ENCODE assay signal across 15 cellular contexts in the genomic region with DNA sequence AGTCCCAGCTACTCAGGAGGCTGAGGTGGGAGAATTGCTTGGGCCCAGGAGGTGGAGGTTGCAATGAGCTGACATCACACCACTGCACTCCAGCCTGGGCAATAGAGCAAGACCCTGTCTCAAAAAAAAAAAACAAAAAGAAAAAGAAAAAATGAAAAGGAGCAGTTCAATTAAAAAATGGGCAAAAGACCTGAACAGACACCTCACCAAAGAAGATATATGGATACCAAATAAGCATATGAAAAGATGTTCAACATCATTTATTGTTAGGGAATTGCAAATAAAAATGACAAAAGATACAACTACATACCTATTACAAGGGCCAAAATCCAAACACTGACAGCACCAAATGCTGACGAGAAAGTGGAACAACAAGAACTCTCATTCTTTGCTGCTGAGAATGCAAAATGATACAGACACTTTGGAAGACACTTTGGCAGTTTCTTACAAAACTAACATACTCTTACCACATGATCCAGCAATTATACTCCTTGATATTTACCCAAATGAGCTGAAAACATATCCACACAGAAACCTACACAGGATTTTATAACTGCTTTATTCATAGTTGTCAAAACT. TPM values are rescaled to one million over a fixed set of nuclear protein-coding genes. Genes with fewer than 3 reads are reported as not detected.
DNase-seq lines count a peak whose midpoint lies in the region; ATAC-seq and TF ChIP-seq lines count a peak whose summit lies in the region.
"Had no signal": no experiment of that assay in that cellular context is flagged by ENCODE, and none has a peak within 500 bp of the region (broad histone marks: within the 10 kb centered on the region; RNA-seq: fewer than 3 reads in every experiment).

No MANE protein-coding gene starts in this region.

- H3K9me3 ChIP-seq in DND-41 (ENCODE audit: insufficient read depth, low read length, severe bottlenecking): no peaks in the 10 kb centered on the region
- H3K9me3 ChIP-seq: Peyer's patch had no signal

- H3K4me3 ChIP-seq in DND-41 (ENCODE audit: low read depth in 1 of 2, low read length in 2 of 2): no peak overlapping the region
- H3K4me3 ChIP-seq: Peyer's patch had no signal

- H2AFZ ChIP-seq in DND-41 (ENCODE audit: low read depth, low read length): no peak overlapping the region

- H3K4me3 Mint-ChIP-seq in activated T-cell treated with anti-CD3 and anti-CD28 coated beads, Interleukin-2, amount 50 U/mL, for 24 hours: no peak overlapping the region
- no peak overlapping the region for H3K4me3 Mint-ChIP-seq in activated T-cell treated with anti-CD3 and anti-CD28 coated beads, Interleukin-2, amount 50 U/mL, for 4 hours
- no peak overlapping the region for H3K4me3 Mint-ChIP-seq in activated naive CD8-positive, alpha-beta T cell treated with anti-CD3 and anti-CD28 coated beads, Interleukin-2, amount 50 U/mL, for 24 hours
- no peak overlapping the region for H3K4me3 Mint-ChIP-seq in stimulated activated effector memory CD8-positive, alpha-beta T cell treated with anti-CD3 and anti-CD28 coated beads, Interleukin-12 subunit alpha, Interleukin-12 subunit beta, amount 100 ng/mL, for 72 hours
- H3K4me3 Mint-ChIP-seq in osteocyte (ENCODE audit: unreplicated experiment): no peak overlapping the region

- peak overlapping the region; percentile 63 for H3K27ac Mint-ChIP-seq in activated T-cell treated with anti-CD3 and anti-CD28 coated beads, Interleukin-2, amount 50 U/mL, for 24 hours
- peak overlapping the region; percentile 13 for H3K27ac Mint-ChIP-seq in activated naive CD8-positive, alpha-beta T cell treated with anti-CD3 and anti-CD28 coated beads, Interleukin-2, amount 50 U/mL, for 24 hours
- H3K27ac Mint-ChIP-seq in stimulated activated effector memory CD8-positive, alpha-beta T cell treated with anti-CD3 and anti-CD28 coated beads, Interleukin-12 subunit alpha, Interleukin-12 subunit beta, amount 100 ng/mL, for 72 hours: peak overlapping the region; percentile 52
- H3K27ac Mint-ChIP-seq in osteocyte (ENCODE audit: unreplicated experiment): no peak overlapping the region

- no peak overlapping the region for H3K9ac ChIP-seq in DND-41 (ENCODE audit: low read depth, low read length)

- ATAC-seq in activated T-cell treated with anti-CD3 and anti-CD28 coated beads, Interleukin-2, amount 50 U/mL, for 4 hours: no peak
- no peak for ATAC-seq in DND-41 (ENCODE audit: insufficient read depth, low read depth)
- ATAC-seq in activated naive CD8-positive, alpha-beta T cell treated with anti-CD3 and anti-CD28 coated beads, Interleukin-2, amount 50 U/mL, for 24 hours: no peak
- ATAC-seq in stimulated activated effector memory CD8-positive, alpha-beta T cell treated with anti-CD3 and anti-CD28 coated beads, Interleukin-12 subunit alpha, Interleukin-12 subunit beta, amount 100 ng/mL, for 72 hours: no peak
- no peak for ATAC-seq in GM21529 (IDR thresholded peaks at IDR 0.05; ENCODE audit: unreplicated experiment)

- H3K9me3 Mint-ChIP-seq in activated T-cell treated with anti-CD3 and anti-CD28 coated beads, Interleukin-2, amount 50 U/mL, for 24 hours: peaks cover 12% of the 10 kb centered on the region
- H3K9me3 Mint-ChIP-seq in activated T-cell treated with anti-CD3 and anti-CD28 coated beads, Interleukin-2, amount 50 U/mL, for 4 hours: peaks cover 5% of the 10 kb centered on the region
- peaks cover 17% of the 10 kb centered on the region for H3K9me3 Mint-ChIP-seq in activated naive CD8-positive, alpha-beta T cell treated with anti-CD3 and anti-CD28 coated beads, Interleukin-2, amount 50 U/mL, for 24 hours
- H3K9me3 Mint-ChIP-seq in stimulated activated effector memory CD8-positive, alpha-beta T cell treated with anti-CD3 and anti-CD28 coated beads, Interleukin-12 subunit alpha, Interleukin-12 subunit beta, amount 100 ng/mL, for 72 hours: peaks cover 2% of the 10 kb centered on the region
- peaks cover 4% of the 10 kb centered on the region for H3K9me3 Mint-ChIP-seq in osteocyte (ENCODE audit: unreplicated experiment)

- peak overlapping the region; percentile 42; the same call in 1 of the 2 replicates for H3K27ac ChIP-seq in DND-41 (ENCODE audit: low read length)
- H3K27ac ChIP-seq: Peyer's patch had no signal

- peaks cover 60% of the 10 kb centered on the region for H3K79me2 ChIP-seq in DND-41 (ENCODE audit: insufficient read depth, low read length)

- peaks cover 25% of the 10 kb centered on the region for H3K36me3 ChIP-seq in DND-41 (ENCODE audit: insufficient read depth, low read length)
- H3K36me3 ChIP-seq: Peyer's patch had no signal

- DNase-seq in activated T-cell treated with anti-CD3 and anti-CD28 coated beads, Interleukin-2, amount 50 U/mL, for 24 hours: no peak
- no peak for DNase-seq in activated T-cell treated with anti-CD3 and anti-CD28 coated beads, Interleukin-2, amount 50 U/mL, for 4 hours
- DNase-seq in DND-41 (no peak), osteocyte (ENCODE audit: extremely low spot score, unreplicated experiment) (no peak)
- DNase-seq in activated naive CD8-positive, alpha-beta T cell treated with anti-CD3 and anti-CD28 coated beads, Interleukin-2, amount 50 U/mL, for 24 hours: no peak
- no peak for DNase-seq in stimulated activated effector memory CD8-positive, alpha-beta T cell treated with anti-CD3 and anti-CD28 coated beads, Interleukin-12 subunit alpha, Interleukin-12 subunit beta, amount 100 ng/mL, for 72 hours (ENCODE audit: low spot score in 2 of 2)
- DNase-seq: ACHN, DMS153, H7, IMR-90, NCI-H1930, NCI-H510A treated with DMSO at 0.1 percent for 48 hours, Peyer's patch, Right ventricle myocardium superior had no signal

- H3K4me1 ChIP-seq in DND-41 (ENCODE audit: insufficient read depth, low read length): peaks cover 50% of the 10 kb centered on the region

- no peaks in the 10 kb centered on the region for H3K27me3 Mint-ChIP-seq in activated T-cell treated with anti-CD3 and anti-CD28 coated beads, Interleukin-2, amount 50 U/mL, for 24 hours
- no peaks in the 10 kb centered on the region for H3K27me3 Mint-ChIP-seq in activated T-cell treated with anti-CD3 and anti-CD28 coated beads, Interleukin-2, amount 50 U/mL, for 4 hours (ENCODE audit: low read depth)
- H3K27me3 Mint-ChIP-seq in activated naive CD8-positive, alpha-beta T cell treated with anti-CD3 and anti-CD28 coated beads, Interleukin-2, amount 50 U/mL, for 24 hours: peaks cover 4% of the 10 kb centered on the region
- H3K27me3 Mint-ChIP-seq in osteocyte (ENCODE audit: unreplicated experiment): no peaks in the 10 kb centered on the region

- peaks cover 85% of the 10 kb centered on the region for H3K4me1 Mint-ChIP-seq in activated T-cell treated with anti-CD3 and anti-CD28 coated beads, Interleukin-2, amount 50 U/mL, for 24 hours (ENCODE audit: low read depth)
- H3K4me1 Mint-ChIP-seq in activated T-cell treated with anti-CD3 and anti-CD28 coated beads, Interleukin-2, amount 50 U/mL, for 4 hours (ENCODE audit: low read depth): peaks cover 69% of the 10 kb centered on the region
- peaks cover 82% of the 10 kb centered on the region for H3K4me1 Mint-ChIP-seq in activated naive CD8-positive, alpha-beta T cell treated with anti-CD3 and anti-CD28 coated beads, Interleukin-2, amount 50 U/mL, for 24 hours
- peaks cover 62% of the 10 kb centered on the region for H3K4me1 Mint-ChIP-seq in stimulated activated effector memory CD8-positive, alpha-beta T cell treated with anti-CD3 and anti-CD28 coated beads, Interleukin-12 subunit alpha, Interleukin-12 subunit beta, amount 100 ng/mL, for 72 hours
- H3K4me1 Mint-ChIP-seq in osteocyte (ENCODE audit: unreplicated experiment): peaks cover 41% of the 10 kb centered on the region

- H3K4me2 ChIP-seq in DND-41 (ENCODE audit: insufficient read depth, low read length): no peak overlapping the region

- no peaks in the 10 kb centered on the region for H4K20me1 ChIP-seq in DND-41 (ENCODE audit: insufficient read depth, low read length)

- H3K27me3 ChIP-seq in DND-41 (ENCODE audit: insufficient read depth, low read length, poor library complexity): no peaks in the 10 kb centered on the region
- H3K27me3 ChIP-seq: Peyer's patch had no signal

- no peak for TF ChIP-seq CTCF in DND-41 (IDR thresholded peaks at IDR 0.05; ENCODE audit: borderline replicate concordance, extremely low read depth, low read length, poor library complexity, severe bottlenecking)
- no peak for TF ChIP-seq CTCF in osteocyte (IDR thresholded peaks at IDR 0.05)

- peaks cover 55% of the 10 kb centered on the region for H3K36me3 Mint-ChIP-seq in activated T-cell treated with anti-CD3 and anti-CD28 coated beads, Interleukin-2, amount 50 U/mL, for 24 hours (ENCODE audit: low read depth)
- peaks cover 24% of the 10 kb centered on the region for H3K36me3 Mint-ChIP-seq in activated T-cell treated with anti-CD3 and anti-CD28 coated beads, Interleukin-2, amount 50 U/mL, for 4 hours (ENCODE audit: insufficient read depth)
- H3K36me3 Mint-ChIP-seq in activated naive CD8-positive, alpha-beta T cell treated with anti-CD3 and anti-CD28 coated beads, Interleukin-2, amount 50 U/mL, for 24 hours (ENCODE audit: low read depth): peaks cover 31% of the 10 kb centered on the region
- H3K36me3 Mint-ChIP-seq in stimulated activated effector memory CD8-positive, alpha-beta T cell treated with anti-CD3 and anti-CD28 coated beads, Interleukin-12 subunit alpha, Interleukin-12 subunit beta, amount 100 ng/mL, for 72 hours: peaks cover 53% of the 10 kb centered on the region
- peaks cover 8% of the 10 kb centered on the region for H3K36me3 Mint-ChIP-seq in osteocyte (ENCODE audit: unreplicated experiment)

RNA-seq across cellular contexts. Expression of a gene that starts 28.7 kb away (rescaled TPM):
- total RNA-seq in activated T-cell treated with anti-CD3 and anti-CD28 coated beads, Interleukin-2, amount 50 U/mL, for 4 hours: 100 to 1,000 TPM; 135 to 179 (median 176) TPM
- total RNA-seq in osteocyte: 150 and 152 TPM in 2 replicates
